28 cellular contexts compared by ENCODE assay signal in genomic region chr7:12323415-12323814, GRCh38.
DNase-seq lines count a peak whose midpoint lies in the region; ATAC-seq, FAIRE-seq and TF ChIP-seq lines count a peak whose summit lies in the region.
"Had no signal": no experiment of that assay in that cellular context is flagged by ENCODE, and none has a peak within 500 bp of the region (broad histone marks: within the 10 kb centered on the region; RNA-seq: fewer than 3 reads in every experiment).

No MANE protein-coding gene starts in this region.

- H4K20me1 ChIP-seq in H1 (replicated peaks in 1 of 2; ENCODE audit: control insufficient read depth in 1 of 2, insufficient read depth in 2 of 2, low read length in 2 of 2): no peaks in the 10 kb centered on the region

- TF ChIP-seq EP300 in H1 (IDR thresholded peaks at IDR 0.05; ENCODE audit: borderline replicate concordance in 1 of 2, low read depth in 2 of 2, low read length in 2 of 2): no peak

- no peak overlapping the region for H4K5ac ChIP-seq in H1 (ENCODE audit: insufficient read length, low read depth, low read length)

- H3K27ac ChIP-seq in H1 (ENCODE audit: low read depth, low read length) (no peak overlapping the region), tibial artery (no peak overlapping the region)
- H3K27ac ChIP-seq: breast epithelium, colonic mucosa, esophagus muscularis mucosa, left ventricle myocardium inferior, SK-N-MC, skin epidermis had no signal

- H3K36me3 ChIP-seq in H1 (ENCODE audit: control insufficient read depth in 2 of 4, insufficient read depth in 4 of 4, low read length in 3 of 4) (no peaks in the 10 kb centered on the region; a peak in 2 of 8 replicates), tibial artery (no peaks in the 10 kb centered on the region)
- H3K36me3 ChIP-seq: breast epithelium, colonic mucosa, esophagus muscularis mucosa, left ventricle myocardium inferior had no signal

- no peak overlapping the region; the same call in 1 of the 2 replicates for H2BK12ac ChIP-seq in H1 (ENCODE audit: low read depth, low read length)

- H2AK5ac ChIP-seq in H1 (ENCODE audit: low read depth, low read length): no peak overlapping the region

- FAIRE-seq in H1 (lab: Jason Lieb, UNC): no peak
- FAIRE-seq: GM12891 had no signal

- H3K9me3 Mint-ChIP-seq in activated T-cell treated with anti-CD3 and anti-CD28 coated beads, Interleukin-2, amount 50 U/mL, for 24 hours: no peaks in the 10 kb centered on the region
- H3K9me3 Mint-ChIP-seq: activated naive CD4-positive, alpha-beta T cell treated with anti-CD3 and anti-CD28 coated beads, Interleukin-2, amount 10 ng/mL, durations not matched to agents 7 days and 5 days; CD14-positive monocyte; naive B cell; type B pancreatic cell had no signal

- no peak overlapping the region for H2BK15ac ChIP-seq in H1 (ENCODE audit: low read length)

- H3K14ac ChIP-seq in H1 (ENCODE audit: insufficient read length): no peak overlapping the region

- CTCF ChIA-PET in H1 (lab: Charles Lee; ENCODE audit: partially characterized antibody): interaction anchor here (0.7 to 3.0 kb wide), 10 partner anchors 13 to 258 kb away, joined by 3 to 19 read pairs (median 6); no protein-coding TSS in a partner anchor

- no peaks in the 10 kb centered on the region for H3K36me3 Mint-ChIP-seq in activated T-cell treated with anti-CD3 and anti-CD28 coated beads, Interleukin-2, amount 50 U/mL, for 24 hours (ENCODE audit: low read depth)
- H3K36me3 Mint-ChIP-seq: activated naive CD4-positive, alpha-beta T cell treated with anti-CD3 and anti-CD28 coated beads, Interleukin-2, amount 10 ng/mL, durations not matched to agents 7 days and 5 days; CD14-positive monocyte; naive B cell; type B pancreatic cell had no signal

- H3K23ac ChIP-seq in H1 (ENCODE audit: insufficient read length): no peak overlapping the region

- H3K79me1 ChIP-seq in H1 (ENCODE audit: low read depth, low read length): no peaks in the 10 kb centered on the region

- H3K9me3 ChIP-seq in H1 (ENCODE audit: insufficient read depth in 2 of 2, low read depth in 1 of 2, low read length in 1 of 2): no peaks in the 10 kb centered on the region
- H3K9me3 ChIP-seq in tibial artery: no peaks in the 10 kb centered on the region
- H3K9me3 ChIP-seq: breast epithelium, colonic mucosa, esophagus muscularis mucosa, left ventricle myocardium inferior had no signal

- H3K56ac ChIP-seq in H1 (replicated peaks; ENCODE audit: insufficient read length, low read depth, low read length): no peak overlapping the region

- no peak overlapping the region for H3K4me2 ChIP-seq in H1 (ENCODE audit: insufficient read depth in 1 of 2, low read depth in 2 of 2, low read length in 2 of 2)

- H3K4me3 Mint-ChIP-seq in activated T-cell treated with anti-CD3 and anti-CD28 coated beads, Interleukin-2, amount 50 U/mL, for 24 hours: no peak overlapping the region
- H3K4me3 Mint-ChIP-seq: activated naive CD4-positive, alpha-beta T cell treated with anti-CD3 and anti-CD28 coated beads, Interleukin-2, amount 10 ng/mL, durations not matched to agents 7 days and 5 days; CD14-positive monocyte; naive B cell; type B pancreatic cell had no signal

- H3K23me2 ChIP-seq in H1 (ENCODE audit: low read depth, low read length): no peaks in the 10 kb centered on the region

- H3K18ac ChIP-seq in H1 (ENCODE audit: extremely low read depth, low read length): peak overlapping the region; percentile 28

- TF ChIP-seq CTCF in GM12865 (IDR thresholded peaks at IDR 0.05; ENCODE audit: insufficient read depth, low read depth, low read length, missing control alignments) (no peak), H1 (IDR thresholded peaks at IDR 0.05; ENCODE audit: control extremely low read depth in 1 of 3, insufficient read depth in 1 of 3, low read depth in 1 of 3, low read length in 3 of 3) (no peak), tibial artery (IDR thresholded peaks at IDR 0.05) (no peak)

- WGBS in H1 (ENCODE audit: extremely low coverage in 1 of 2, insufficient coverage in 1 of 2, insufficient read length in 1 of 2, insufficient replicate concordance in 2 of 2, low coverage in 1 of 2, low lambda C conversion rate in 2 of 2, missing lambda C conversion rate in 1 of 2), 2 experiments: 86% methylated on average over 10 of the region's 10 CpGs; no CpG with 5 or more reads in 1 of the 2 experiments

- H3K4me1 Mint-ChIP-seq in activated T-cell treated with anti-CD3 and anti-CD28 coated beads, Interleukin-2, amount 50 U/mL, for 24 hours (ENCODE audit: low read depth): peaks cover 14% of the 10 kb centered on the region
- H3K4me1 Mint-ChIP-seq: activated naive CD4-positive, alpha-beta T cell treated with anti-CD3 and anti-CD28 coated beads, Interleukin-2, amount 10 ng/mL, durations not matched to agents 7 days and 5 days; CD14-positive monocyte; naive B cell had no signal

- peaks cover 2% of the 10 kb centered on the region for H3K27me3 Mint-ChIP-seq in activated T-cell treated with anti-CD3 and anti-CD28 coated beads, Interleukin-2, amount 50 U/mL, for 24 hours
- H3K27me3 Mint-ChIP-seq: activated naive CD4-positive, alpha-beta T cell treated with anti-CD3 and anti-CD28 coated beads, Interleukin-2, amount 10 ng/mL, durations not matched to agents 7 days and 5 days; type B pancreatic cell had no signal

- H3K4ac ChIP-seq in H1 (replicated peaks; ENCODE audit: insufficient read length, low read depth, low read length): no peak overlapping the region

- H4K91ac ChIP-seq in H1 (replicated peaks; ENCODE audit: insufficient read length, low read length): no peak overlapping the region

- H4K8ac ChIP-seq in H1 (ENCODE audit: extremely low read depth, insufficient read depth, low read length): no peak overlapping the region

- POLR2A ChIA-PET in H1 (lab: Charles Lee; ENCODE audit: partially characterized antibody): no interaction called here

- no peak for TF ChIP-seq RAD21 in H1 (IDR thresholded peaks at IDR 0.05 in 1 of 2, conservative IDR thresholded peaks at IDR 0.05 in 1 of 2; ENCODE audit: low read depth in 2 of 2, low read length in 2 of 2)

- H3K27ac Mint-ChIP-seq in activated T-cell treated with anti-CD3 and anti-CD28 coated beads, Interleukin-2, amount 50 U/mL, for 24 hours: no peak overlapping the region
- H3K27ac Mint-ChIP-seq: activated naive CD4-positive, alpha-beta T cell treated with anti-CD3 and anti-CD28 coated beads, Interleukin-2, amount 10 ng/mL, durations not matched to agents 7 days and 5 days; CD14-positive monocyte; type B pancreatic cell had no signal

- H2BK20ac ChIP-seq in H1 (ENCODE audit: low read length): no peak overlapping the region

- H3K79me2 ChIP-seq in H1 (ENCODE audit: control insufficient read depth in 1 of 2, insufficient read depth in 2 of 2, low read length in 2 of 2): no peaks in the 10 kb centered on the region; a peak in 1 of 4 replicates

- no peak overlapping the region for H2BK5ac ChIP-seq in H1 (ENCODE audit: low read depth, low read length)

- ATAC-seq in GM21619 (IDR thresholded peaks at IDR 0.05; ENCODE audit: unreplicated experiment): peak; percentile 8

- H2BK120ac ChIP-seq in H1 (replicated peaks; ENCODE audit: low read depth, low read length): no peak overlapping the region

- intact Hi-C loops in tibial artery (cut with DNase I; ENCODE audit: low total_unique reads): loop anchor here (5.0 to 10.0 kb wide), 2 partner anchors 256 to 899 kb away; no protein-coding TSS in a partner anchor

- H3K27me3 ChIP-seq in H1 (replicated peaks in 1 of 4; ENCODE audit: control insufficient read depth in 3 of 4, extremely low read depth in 1 of 4, insufficient read depth in 3 of 4, low read length in 3 of 4): no peaks in the 10 kb centered on the region
- no peaks in the 10 kb centered on the region for H3K27me3 ChIP-seq in tibial artery
- H3K27me3 ChIP-seq: breast epithelium, colonic mucosa, esophagus muscularis mucosa had no signal

- no peak overlapping the region for H3K4me3 ChIP-seq in GM12865 (ENCODE audit: low read depth, low read length)
- no peak overlapping the region for H3K4me3 ChIP-seq in H1 (ENCODE audit: extremely low read depth in 1 of 4, insufficient read depth in 2 of 4, low read depth in 3 of 4, low read length in 4 of 4)
- H3K4me3 ChIP-seq in tibial artery: no peak overlapping the region
- H3K4me3 ChIP-seq: breast epithelium, colonic mucosa, esophagus muscularis mucosa, left ventricle myocardium inferior, SK-N-MC, skin epidermis had no signal

- H2AFZ ChIP-seq in H1 (ENCODE audit: low read length): no peak overlapping the region

- H3K4me1 ChIP-seq in H1 (replicated peaks in 1 of 4; ENCODE audit: control insufficient read depth in 3 of 4, insufficient read depth in 4 of 4, low read length in 3 of 4) (peaks cover 0 to 4% (median 3%) of the 10 kb centered on the region in 4 experiments; a peak in 4 of 7 replicates), tibial artery (no peaks in the 10 kb centered on the region)
- H3K4me1 ChIP-seq: breast epithelium, colonic mucosa, esophagus muscularis mucosa, left ventricle myocardium inferior had no signal

- no peak for TF ChIP-seq POLR2A in H1 (IDR thresholded peaks at IDR 0.05; ENCODE audit: control extremely low read depth in 1 of 2, low read depth in 2 of 2, low read length in 2 of 2)

- H3K9ac ChIP-seq in H1 (replicated peaks in 1 of 4; ENCODE audit: extremely low read depth in 1 of 4, low read depth in 3 of 4, low read length in 3 of 4): no peak overlapping the region

- DNase-seq in GM12865 (ENCODE audit: low read depth): peak; percentile 6
- DNase-seq in M059J (ENCODE audit: low read depth): peak; percentile 9
- no peak for DNase-seq in H1 (ENCODE audit: low read depth in 1 of 2, low spot score in 2 of 2)
- DNase-seq in activated T-cell treated with anti-CD3 and anti-CD28 coated beads, Interleukin-2, amount 50 U/mL, for 24 hours: no peak
- DNase-seq in tibial artery: no peak
- DNase-seq in NCI-H2171 (lab: John Stamatoyannopoulos, UW): no peak
- DNase-seq in effector CD4-positive, alpha-beta T cell: no peak
- DNase-seq: activated naive CD4-positive, alpha-beta T cell treated with anti-CD3 and anti-CD28 coated beads, Interleukin-2, amount 10 ng/mL, durations not matched to agents 7 days and 5 days; amygdala; colonic mucosa; foreskin melanocyte; HCEC 1CT; hippocampal formation; left ventricle myocardium inferior; MV-4-11; naive B cell; NCI-H1694; NCI-H526 treated with DMSO at 0.1 percent for 48 hours; nucleus accumbens; RPMI8226 had no signal

TF ChIP-seq in H1, 55 proteins besides CTCF, POLR2A, EP300 and RAD21 (continues in another document):
- no peak for TF ChIP-seq GABPA (IDR thresholded peaks at IDR 0.05; ENCODE audit: borderline replicate concordance, insufficient read depth, low read length)
- no peak for TF ChIP-seq TCF12 (IDR thresholded peaks at IDR 0.05; ENCODE audit: low read depth, low read length)
- TF ChIP-seq BCL11A (IDR thresholded peaks at IDR 0.05; ENCODE audit: low read depth in 2 of 2, low read length in 2 of 2): no peak
- TF ChIP-seq SP4 (IDR thresholded peaks at IDR 0.05; ENCODE audit: low read length): no peak
- TF ChIP-seq POU5F1 (IDR thresholded peaks at IDR 0.05; ENCODE audit: low read depth, low read length): no peak
- no peak for TF ChIP-seq JUND (IDR thresholded peaks at IDR 0.05; ENCODE audit: low read length)
- no peak for TF ChIP-seq KDM4A (IDR thresholded peaks at IDR 0.05; ENCODE audit: low read depth, low read length, severe bottlenecking)

Comparison
In these comparisons a context has a peak if more than half of its experiments do, and no peak if none do; other contexts are left out.
1. DNase-seq: peak in GM12865 (single experiment) and M059J (single experiment); none in H1 (0 of 2), activated T-cell treated with anti-CD3 and anti-CD28 coated beads, Interleukin-2, amount 50 U/mL, for 24 hours (single experiment), tibial artery (0 of 2), NCI-H2171 (single experiment) and effector CD4-positive, alpha-beta T cell (single experiment).